Comparison of ENCODE assay signal across 8 cellular contexts in genomic region chr11:122984186-122985011, GRCh38. TPM values are rescaled to one million over a fixed set of nuclear protein-coding genes. Genes with fewer than 3 reads are reported as not detected.
A peak's percentile ranks its signal among the peaks of the same experiment; 100 is the strongest.
DNase-seq lines count a peak whose midpoint lies in the region; ATAC-seq and TF ChIP-seq lines count a peak whose summit lies in the region.

No MANE protein-coding gene starts in this region.

- POLR2A ChIA-PET in activated B cell treated with CpG ODN at 0.5 μM for 24 hours (lab: Charles Lee): interaction anchor here (1.0 kb wide), 1 partner anchor 78 kb away, joined by 4 read pairs; no protein-coding TSS in a partner anchor

- H3K27me3 Mint-ChIP-seq in activated B cell treated with CpG ODN at 0.5 μM for 24 hours: peaks cover 64% of the 10 kb centered on the region

- DNase-seq in activated effector memory CD4-positive, alpha-beta T cell treated with anti-CD3 and anti-CD28 coated beads, Interleukin-2, amount 50 U/mL, for 16 hours: peak; percentile 61
- DNase-seq in activated effector memory CD4-positive, alpha-beta T cell treated with Interleukin-2 at 50 U/mL for 16 hours: no peak
- DNase-seq in activated B cell treated with CpG ODN at 0.5 μM for 24 hours: no peak
- no peak for DNase-seq in left ventricle myocardium superior
- no peak for DNase-seq in gastrocnemius medialis

- no peak for ATAC-seq in activated B cell treated with CpG ODN at 0.5 μM for 24 hours (ENCODE audit: low read depth)
- peak; percentile 38 for ATAC-seq in left ventricle myocardium superior
- ATAC-seq in gastrocnemius medialis: no peak
- ATAC-seq in GM19467 (IDR thresholded peaks at IDR 0.05; ENCODE audit: unreplicated experiment): no peak
- ATAC-seq in GM19455 (IDR thresholded peaks at IDR 0.05; ENCODE audit: unreplicated experiment): no peak
- no peak for ATAC-seq in HG03097 (IDR thresholded peaks at IDR 0.05; ENCODE audit: low FRiP score, unreplicated experiment)

- no peak overlapping the region for H3K27ac ChIP-seq in gastrocnemius medialis

- H3K4me1 Mint-ChIP-seq in activated B cell treated with CpG ODN at 0.5 μM for 24 hours: peaks cover 23% of the 10 kb centered on the region

- CTCF ChIA-PET in activated B cell treated with CpG ODN at 0.5 μM for 24 hours (lab: Charles Lee): no interaction called here

- peak overlapping the region; percentile 83 for H3K4me3 Mint-ChIP-seq in activated B cell treated with CpG ODN at 0.5 μM for 24 hours

- H3K4me1 ChIP-seq in gastrocnemius medialis: no peaks in the 10 kb centered on the region

- H3K36me3 ChIP-seq in gastrocnemius medialis: no peaks in the 10 kb centered on the region

- peak overlapping the region; percentile 57 to 77 (median 59) for H3K4me3 ChIP-seq in gastrocnemius medialis

- no peaks in the 10 kb centered on the region for H3K9me3 Mint-ChIP-seq in activated B cell treated with CpG ODN at 0.5 μM for 24 hours

- peaks cover 74 to 91% (median 81%) of the 10 kb centered on the region in 3 donors for H3K27me3 ChIP-seq in gastrocnemius medialis

- TF ChIP-seq CTCF in activated B cell treated with CpG ODN at 0.5 μM for 24 hours (IDR thresholded peaks at IDR 0.05) (no peak), gastrocnemius medialis (IDR thresholded peaks at IDR 0.05 in 4 of 5, conservative IDR thresholded peaks at IDR 0.05 in 1 of 5) (no peak)

- in situ Hi-C loops in gastrocnemius medialis (cut with MboI; ENCODE audit: low sequenced_read_pairs in 4 of 4): no loop called here

- intact Hi-C loops in activated B cell treated with CpG ODN at 0.5 μM for 24 hours (cut with micrococcal nuclease): loop anchor here (2.0 to 5.0 kb wide), 2 partner anchors 68 to 102 kb away; partner anchors contain the start of gene JHY
- intact Hi-C loops in left ventricle myocardium superior (cut with micrococcal nuclease): no loop called here
- intact Hi-C loops in gastrocnemius medialis (cut with DNase I; ENCODE audit: low total_unique reads): no loop called here

- no peaks in the 10 kb centered on the region for H3K9me3 ChIP-seq in gastrocnemius medialis

- H3K36me3 Mint-ChIP-seq in activated B cell treated with CpG ODN at 0.5 μM for 24 hours (ENCODE audit: low read depth): no peaks in the 10 kb centered on the region

- no peak for TF ChIP-seq POLR2A in gastrocnemius medialis (IDR thresholded peaks at IDR 0.05)

- H3K27ac Mint-ChIP-seq in activated B cell treated with CpG ODN at 0.5 μM for 24 hours: no peak overlapping the region

RNA-seq across cellular contexts. Expression of gene BSX, which starts 2.8 kb away (rescaled TPM):
- total RNA-seq in activated B cell treated with CpG ODN at 0.5 μM for 24 hours (not detected in 2 replicates), left ventricle myocardium superior (not detected), gastrocnemius medialis (not detected)
